9 cellular contexts compared by ENCODE assay signal in the genomic region with DNA sequence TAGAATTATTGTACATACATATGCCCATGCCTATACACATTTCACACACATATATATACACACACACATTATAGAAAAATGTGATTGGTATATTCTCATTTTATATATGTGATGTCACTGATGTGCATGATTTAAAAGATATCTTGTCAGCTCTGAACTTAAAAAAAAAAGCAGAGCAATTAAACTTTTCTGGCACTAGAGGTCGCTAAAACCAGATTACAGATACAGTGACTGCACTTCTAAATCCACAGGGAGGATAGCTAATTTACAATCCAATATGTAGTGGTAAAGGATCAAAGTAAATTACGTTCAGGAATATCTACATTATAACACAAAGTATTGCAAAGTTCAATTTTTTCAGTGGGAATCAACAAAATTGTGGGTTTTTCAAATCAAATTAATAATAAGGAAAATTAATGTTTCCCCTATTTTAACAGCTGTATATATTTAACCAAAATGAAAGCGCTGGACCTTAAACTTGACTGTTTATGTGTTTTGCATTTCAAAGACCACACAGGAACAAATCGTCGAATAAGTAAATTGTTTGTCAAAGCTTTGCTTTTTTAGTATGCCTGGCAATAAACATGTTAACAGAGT.
DNase-seq lines count a peak whose midpoint lies in the region; ATAC-seq and TF ChIP-seq lines count a peak whose summit lies in the region.
"Had no signal": no experiment of that assay in that cellular context is flagged by ENCODE, and none has a peak within 500 bp of the region (broad histone marks: within the 10 kb centered on the region; RNA-seq: fewer than 3 reads in every experiment).

No MANE protein-coding gene starts in this region.

- TF ChIP-seq CTCF in DND-41 (IDR thresholded peaks at IDR 0.05; ENCODE audit: borderline replicate concordance, extremely low read depth, low read length, poor library complexity, severe bottlenecking), result peak; percentile 54
- peak; percentile 72 for TF ChIP-seq CTCF in OCI-LY3 (IDR thresholded peaks at IDR 0.05; ENCODE audit: low read depth, low read length)
- peak; percentile 18 to 56 (median 46) for TF ChIP-seq CTCF in testis (IDR thresholded peaks at IDR 0.05)

- H3K4me3 Mint-ChIP-seq in CD4-positive, alpha-beta memory T cell, result no peak overlapping the region
- no peak overlapping the region for H3K4me3 Mint-ChIP-seq in activated naive CD4-positive, alpha-beta T cell treated with anti-CD3 and anti-CD28 coated beads, Interleukin-2, amount 10 ng/mL, durations not matched to agents 7 days and 5 days

- peaks cover 0 to 4% (median 0%) of the 10 kb centered on the region in 8 donors for H3K9me3 Mint-ChIP-seq in CD4-positive, alpha-beta memory T cell
- no peaks in the 10 kb centered on the region for H3K9me3 Mint-ChIP-seq in activated naive CD4-positive, alpha-beta T cell treated with anti-CD3 and anti-CD28 coated beads, Interleukin-2, amount 10 ng/mL, durations not matched to agents 7 days and 5 days

- no peak for DNase-seq in DND-41
- peak; percentile 26 for DNase-seq in HS-5 (ENCODE audit: low read depth)
- peak; percentile 23 for DNase-seq in fibroblast of peridontal ligament (ENCODE audit: extremely low read depth)
- no peak for DNase-seq in testis
- DNase-seq in CD4-positive, alpha-beta memory T cell, result no peak
- DNase-seq in activated naive CD4-positive, alpha-beta T cell treated with anti-CD3 and anti-CD28 coated beads, Interleukin-2, amount 10 ng/mL, durations not matched to agents 7 days and 5 days, result no peak

- H4K20me1 ChIP-seq in DND-41 (ENCODE audit: insufficient read depth, low read length) (no peaks in the 10 kb centered on the region), OCI-LY3 (ENCODE audit: insufficient read depth, low read length) (no peaks in the 10 kb centered on the region)

- no peaks in the 10 kb centered on the region for H3K36me3 Mint-ChIP-seq in CD4-positive, alpha-beta memory T cell
- no peaks in the 10 kb centered on the region for H3K36me3 Mint-ChIP-seq in activated naive CD4-positive, alpha-beta T cell treated with anti-CD3 and anti-CD28 coated beads, Interleukin-2, amount 10 ng/mL, durations not matched to agents 7 days and 5 days

- intact Hi-C loops in testis (cut with DNase I; ENCODE audit: low total_unique reads), result no loop called here
- intact Hi-C loops in CD4-positive, alpha-beta memory T cell (cut with micrococcal nuclease), result no loop called here

- H3K27ac ChIP-seq in DND-41 (ENCODE audit: low read length), result no peak overlapping the region
- no peak overlapping the region for H3K27ac ChIP-seq in OCI-LY3 (ENCODE audit: low read length)
- H3K27ac ChIP-seq in testis, result no peak overlapping the region
- H3K27ac ChIP-seq in CD4-positive, alpha-beta memory T cell (ENCODE audit: low read depth, low read length), result no peak overlapping the region
- H3K27ac ChIP-seq: HL-60 had no signal

- H3K27me3 ChIP-seq in DND-41 (ENCODE audit: insufficient read depth, low read length, poor library complexity) (no peaks in the 10 kb centered on the region), OCI-LY3 (ENCODE audit: low read depth, low read length) (no peaks in the 10 kb centered on the region), testis (no peaks in the 10 kb centered on the region)
- H3K27me3 ChIP-seq in CD4-positive, alpha-beta memory T cell (ENCODE audit: insufficient read depth, low read length), result no peaks in the 10 kb centered on the region

- no peaks in the 10 kb centered on the region for H3K79me2 ChIP-seq in DND-41 (ENCODE audit: insufficient read depth, low read length)
- H3K79me2 ChIP-seq in OCI-LY3 (ENCODE audit: low read length), result no peaks in the 10 kb centered on the region

- H3K4me1 ChIP-seq in DND-41 (ENCODE audit: insufficient read depth, low read length) (no peaks in the 10 kb centered on the region), OCI-LY3 (ENCODE audit: low read length) (no peaks in the 10 kb centered on the region), testis (no peaks in the 10 kb centered on the region)
- no peaks in the 10 kb centered on the region for H3K4me1 ChIP-seq in CD4-positive, alpha-beta memory T cell (ENCODE audit: insufficient read depth, low read length)

- H3K4me1 Mint-ChIP-seq in CD4-positive, alpha-beta memory T cell, result no peaks in the 10 kb centered on the region
- H3K4me1 Mint-ChIP-seq in activated naive CD4-positive, alpha-beta T cell treated with anti-CD3 and anti-CD28 coated beads, Interleukin-2, amount 10 ng/mL, durations not matched to agents 7 days and 5 days, result no peaks in the 10 kb centered on the region

- H3K36me3 ChIP-seq in DND-41 (ENCODE audit: insufficient read depth, low read length) (no peaks in the 10 kb centered on the region), OCI-LY3 (replicated peaks; ENCODE audit: low read depth, low read length) (no peaks in the 10 kb centered on the region), testis (ENCODE audit: low read depth, missing control alignments) (no peaks in the 10 kb centered on the region)
- no peaks in the 10 kb centered on the region for H3K36me3 ChIP-seq in CD4-positive, alpha-beta memory T cell (ENCODE audit: insufficient read depth, low read length)

- H3K27ac Mint-ChIP-seq in CD4-positive, alpha-beta memory T cell, result no peak overlapping the region
- H3K27ac Mint-ChIP-seq in activated naive CD4-positive, alpha-beta T cell treated with anti-CD3 and anti-CD28 coated beads, Interleukin-2, amount 10 ng/mL, durations not matched to agents 7 days and 5 days, result no peak overlapping the region

- TF ChIP-seq POLR2A in testis (IDR thresholded peaks at IDR 0.05), result no peak

- H3K9me3 ChIP-seq in DND-41 (ENCODE audit: insufficient read depth, low read length, severe bottlenecking) (no peaks in the 10 kb centered on the region), OCI-LY3 (ENCODE audit: insufficient read depth, low read length) (no peaks in the 10 kb centered on the region), testis (no peaks in the 10 kb centered on the region)
- H3K9me3 ChIP-seq in CD4-positive, alpha-beta memory T cell (ENCODE audit: control insufficient read depth in 1 of 2, low read length in 2 of 2), result no peaks in the 10 kb centered on the region

- no peaks in the 10 kb centered on the region for H3K27me3 Mint-ChIP-seq in CD4-positive, alpha-beta memory T cell
- H3K27me3 Mint-ChIP-seq in activated naive CD4-positive, alpha-beta T cell treated with anti-CD3 and anti-CD28 coated beads, Interleukin-2, amount 10 ng/mL, durations not matched to agents 7 days and 5 days, result no peaks in the 10 kb centered on the region

- H3K4me2 ChIP-seq in DND-41 (ENCODE audit: insufficient read depth, low read length), result no peak overlapping the region
- H3K4me2 ChIP-seq in OCI-LY3 (ENCODE audit: low read length), result no peak overlapping the region

- WGBS in testis, 2 donors, result 22 to 31% methylated on average over 5 of the region's 5 CpGs

- H3K4me3 ChIP-seq in DND-41 (ENCODE audit: low read depth in 1 of 2, low read length in 2 of 2) (no peak overlapping the region), OCI-LY3 (ENCODE audit: low read length) (no peak overlapping the region), testis (no peak overlapping the region)
- H3K4me3 ChIP-seq in CD4-positive, alpha-beta memory T cell (ENCODE audit: low read length in 2 of 2), result no peak overlapping the region

- POLR2A ChIA-PET in CD4-positive, alpha-beta memory T cell (lab: Charles Lee; ENCODE audit: partially characterized antibody), result no interaction called here

- ATAC-seq in DND-41 (ENCODE audit: insufficient read depth, low read depth), result no peak
- ATAC-seq in HG02798 (IDR thresholded peaks at IDR 0.05; ENCODE audit: poor library complexity, unreplicated experiment), result no peak

- CTCF ChIA-PET in CD4-positive, alpha-beta memory T cell (lab: Charles Lee; ENCODE audit: partially characterized antibody), result no interaction called here
- CTCF ChIA-PET in activated naive CD4-positive, alpha-beta T cell treated with anti-CD3 and anti-CD28 coated beads, Interleukin-2, amount 10 ng/mL, durations not matched to agents 7 days and 5 days (lab: Charles Lee), result interaction anchor here (1.1 to 1.4 kb wide), 2 partner anchors 13 to 1048 kb away, joined by 3 to 4 read pairs; no protein-coding TSS in a partner anchor

- H2AFZ ChIP-seq in DND-41 (ENCODE audit: low read depth, low read length) (no peak overlapping the region), OCI-LY3 (ENCODE audit: low read depth, low read length) (no peak overlapping the region)

- H3K9ac ChIP-seq in DND-41 (ENCODE audit: low read depth, low read length) (no peak overlapping the region), OCI-LY3 (ENCODE audit: low read length) (no peak overlapping the region)

Comparison
In these comparisons a context has a peak if more than half of its experiments do, and no peak if none do; other contexts are left out.
1. DNase-seq: peak in HS-5 (single experiment) and fibroblast of peridontal ligament (single experiment); none in DND-41 (single experiment), testis (single experiment), CD4-positive, alpha-beta memory T cell (0 of 5) and activated naive CD4-positive, alpha-beta T cell treated with anti-CD3 and anti-CD28 coated beads, Interleukin-2, amount 10 ng/mL, durations not matched to agents 7 days and 5 days (single experiment).
2. Peak in every context shown above with its lines, with median percentiles within 50 percentile points of each other: CTCF ChIP-seq.